In genomic region chr10:86815035-86815617, GRCh38 we compare ENCODE assay signal across 20 cellular contexts. TPM values are rescaled to one million over a fixed set of nuclear protein-coding genes. Genes with fewer than 3 reads are reported as not detected.
DNase-seq lines count a peak whose midpoint lies in the region; ATAC-seq and TF ChIP-seq lines count a peak whose summit lies in the region.
"Had no signal": no experiment of that assay in that cellular context is flagged by ENCODE, and none has a peak within 500 bp of the region (broad histone marks: within the 10 kb centered on the region; RNA-seq: fewer than 3 reads in every experiment).

No MANE protein-coding gene starts in this region.

- H3K9me3 ChIP-seq in stomach smooth muscle (ENCODE audit: control insufficient read depth in 2 of 2, low read length in 2 of 2) = no peaks in the 10 kb centered on the region
- H3K9me3 ChIP-seq: BE2C, heart left ventricle had no signal

- no peak overlapping the region for H3K9ac ChIP-seq in stomach smooth muscle (ENCODE audit: low read length in 2 of 2)

- ATAC-seq in left ventricle myocardium superior = peak; percentile 19
- ATAC-seq in HG02610 (IDR thresholded peaks at IDR 0.05; ENCODE audit: unreplicated experiment) = no peak
- ATAC-seq: activated T-cell treated with anti-CD3 and anti-CD28 coated beads, Interleukin-2, amount 50 U/mL, for 4 hours; natural killer cell treated with Interleukin-12 subunit alpha and Interleukin-12 subunit beta and Interleukin-15 and Interleukin-18, amount 100 ng/mL, for 72 hours had no signal

- H3K36me3 ChIP-seq in stomach smooth muscle (ENCODE audit: control insufficient read depth in 2 of 2, insufficient read depth in 2 of 2, low read length in 2 of 2) = no peaks in the 10 kb centered on the region
- H3K36me3 ChIP-seq: BE2C, heart left ventricle had no signal

- in situ Hi-C loops in astrocyte of the cerebellum (cut with HindIII; ENCODE audit: low sequenced_read_pairs) = no loop called here

- DNase-seq in GM03348 (ENCODE audit: low spot score) = peak; percentile 63
- peak; percentile 38 for DNase-seq in astrocyte of the cerebellum (ENCODE audit: low read depth)
- DNase-seq in left ventricle myocardium superior = no peak
- DNase-seq in activated T-cell treated with anti-CD3 and anti-CD28 coated beads for 4 hours = no peak
- DNase-seq in posterior vena cava (ENCODE audit: low spot score) = no peak
- DNase-seq in CD1c-positive myeloid dendritic cell (ENCODE audit: extremely low spot score) = no peak
- DNase-seq: activated CD4-positive, alpha-beta T cell treated with anti-CD3 and anti-CD28 coated beads, Interleukin-2, amount 10 ng/mL, durations not matched to agents 7 days and 5 days; activated T-cell treated with anti-CD3 and anti-CD28 coated beads, Interleukin-2, amount 50 U/mL, for 4 hours; amygdala; BE2C; DND-41; effector CD8-positive, alpha-beta T cell; heart left ventricle; left cardiac atrium; NK-92 treated with Interleukin-12 subunit alpha and Interleukin-12 subunit beta, amount 100 ng/mL, for 24 hours; T1000 had no signal

- no peak overlapping the region for H3K4me3 ChIP-seq in astrocyte of the cerebellum (ENCODE audit: low read depth, low read length)
- no peak overlapping the region for H3K4me3 ChIP-seq in stomach smooth muscle (ENCODE audit: low read length in 2 of 2)
- H3K4me3 ChIP-seq: skin epidermis had no signal

- no peak for TF ChIP-seq CTCF in astrocyte of the cerebellum (IDR thresholded peaks at IDR 0.05; ENCODE audit: low read depth, low read length, missing control alignments)

- intact Hi-C loops in left ventricle myocardium superior (cut with micrococcal nuclease) = no loop called here
- intact Hi-C loops in posterior vena cava (cut with DNase I) = no loop called here

- H3K27ac ChIP-seq in stomach smooth muscle (ENCODE audit: low read length) = peak overlapping the region; percentile 1

- H3K27me3 ChIP-seq in stomach smooth muscle (ENCODE audit: control insufficient read depth in 1 of 2, insufficient read depth in 2 of 2, low read length in 2 of 2) = no peaks in the 10 kb centered on the region
- H3K27me3 ChIP-seq: BE2C, heart left ventricle had no signal

- H3K4me1 ChIP-seq in stomach smooth muscle (ENCODE audit: control insufficient read depth, insufficient read depth, low read length) = peaks cover 16% of the 10 kb centered on the region
- H3K4me1 ChIP-seq: BE2C had no signal

RNA-seq across cellular contexts. Expression of gene BMPR1A, which starts 58.7 kb away (rescaled TPM):
- 48.4 TPM for total RNA-seq in left ventricle myocardium superior
- total RNA-seq in posterior vena cava = 10 to 100 TPM; 68.0 to 75.8 TPM

Comparison
In these comparisons a context has a peak if more than half of its experiments do, and no peak if none do; other contexts are left out.
1. DNase-seq: peak in GM03348 (single experiment) and astrocyte of the cerebellum (single experiment); none in left ventricle myocardium superior (single experiment), activated T-cell treated with anti-CD3 and anti-CD28 coated beads for 4 hours (single experiment), posterior vena cava (single experiment) and CD1c-positive myeloid dendritic cell (single experiment).